8 cellular contexts compared by ENCODE assay signal in genomic region chr19:33080761-33081681, GRCh38. TPM values are rescaled to one million over a fixed set of nuclear protein-coding genes. Genes with fewer than 3 reads are reported as not detected.
DNase-seq lines count a peak whose midpoint lies in the region; ATAC-seq and TF ChIP-seq lines count a peak whose summit lies in the region.

Gene GPATCH1 (plus strand): TSS chr19:33081181. CDS start chr19:33081194, 13 bp downstream.

- H3K9me3 Mint-ChIP-seq in activated T-helper 1 cell treated with anti-CD3 and anti-CD28 coated beads, Interleukin-12 subunit alpha, Interleukin-12 subunit beta, Interleukin-2, Interleukin-4 antibody, amounts not matched to agents 30 ng/mL and 10 ng/mL and 1 ng/mL, durations not matched to agents 14 hours and 24 hours and 36 hours: no peaks in the 10 kb centered on the region
- H3K9me3 Mint-ChIP-seq in naive thymus-derived CD4-positive, alpha-beta T cell: peaks cover 0 to 2% (median 0%) of the 10 kb centered on the region in 11 donors
- H3K9me3 Mint-ChIP-seq in stimulated activated memory B cell treated with anti-CD40 and anti-IgM and Interleukin-4, amounts not matched to agents 10 μg/mL and 1 μg/mL and 100 μg/mL, for 72 hours: no peaks in the 10 kb centered on the region

- CTCF ChIA-PET in naive thymus-derived CD4-positive, alpha-beta T cell (lab: Charles Lee): interaction anchor here (0.6 kb wide), 1 partner anchor 1619 kb away, joined by 3 read pairs; no protein-coding TSS in a partner anchor

- H3K27me3 ChIP-seq in fibroblast of lung (ENCODE audit: control insufficient read depth, insufficient read depth, low read length): no peaks in the 10 kb centered on the region
- H3K27me3 ChIP-seq in naive thymus-derived CD4-positive, alpha-beta T cell (ENCODE audit: control insufficient read depth in 2 of 2, insufficient read depth in 2 of 2, low read length in 2 of 2): no peaks in the 10 kb centered on the region

- H3K9me3 ChIP-seq in fibroblast of lung (ENCODE audit: control insufficient read depth, insufficient read depth, low read depth, low read length): no peaks in the 10 kb centered on the region
- no peaks in the 10 kb centered on the region for H3K9me3 ChIP-seq in naive thymus-derived CD4-positive, alpha-beta T cell (ENCODE audit: control insufficient read depth in 2 of 3, low read length in 3 of 3)

- H3K9ac ChIP-seq in fibroblast of lung (ENCODE audit: insufficient read depth, low read length): peak within 1 kb of the TSS; percentile 87

- DNase-seq in DMS53 (lab: John Stamatoyannopoulos, UW) (peak; percentile 98), KBM-7 (peak; percentile 82), RKO (ENCODE audit: low spot score) (peak; percentile 87), fibroblast of lung (ENCODE audit: low read depth in 2 of 2) (peak; percentile 78 to 86)
- DNase-seq in activated T-helper 1 cell treated with anti-CD3 and anti-CD28 coated beads, Interleukin-12 subunit alpha, Interleukin-12 subunit beta, Interleukin-2, Interleukin-4 antibody, amounts not matched to agents 30 ng/mL and 10 ng/mL and 1 ng/mL, durations not matched to agents 14 hours and 24 hours and 36 hours (ENCODE audit: low spot score): peak; percentile 85
- peak; percentile 79 to 92 (median 85) for DNase-seq in naive thymus-derived CD4-positive, alpha-beta T cell

- in situ Hi-C loops in KBM-7 (cut with MboI; ENCODE audit: low pct_unique_long_range_greater_than_20kb, low sequenced_read_pairs): no loop called here

- intact Hi-C loops in activated T-helper 1 cell treated with anti-CD3 and anti-CD28 coated beads, Interleukin-12 subunit alpha, Interleukin-12 subunit beta, Interleukin-2, Interleukin-4 antibody, amounts not matched to agents 30 ng/mL and 10 ng/mL and 1 ng/mL, durations not matched to agents 14 hours and 24 hours and 36 hours (cut with micrococcal nuclease): loop anchor here (1.0 to 2.0 kb wide), 6 partner anchors 17 to 500 kb away; partner anchors contain the start of genes ANKRD27, FAAP24, NUDT19 and PDCD5
- intact Hi-C loops in naive thymus-derived CD4-positive, alpha-beta T cell (cut with micrococcal nuclease): loop anchor here (1.0 to 10.0 kb wide), 10 partner anchors 95 to 676 kb away; partner anchors contain the start of genes FAAP24 (in 2 of the 2), ANKRD27 (in 1 of the 2), CEBPG (in 1 of the 2) and DPY19L3 (in 1 of the 2)

- no peaks in the 10 kb centered on the region for H3K27me3 Mint-ChIP-seq in activated T-helper 1 cell treated with anti-CD3 and anti-CD28 coated beads, Interleukin-12 subunit alpha, Interleukin-12 subunit beta, Interleukin-2, Interleukin-4 antibody, amounts not matched to agents 30 ng/mL and 10 ng/mL and 1 ng/mL, durations not matched to agents 14 hours and 24 hours and 36 hours (ENCODE audit: insufficient read depth)
- H3K27me3 Mint-ChIP-seq in naive thymus-derived CD4-positive, alpha-beta T cell: no peaks in the 10 kb centered on the region
- no peaks in the 10 kb centered on the region for H3K27me3 Mint-ChIP-seq in stimulated activated memory B cell treated with anti-CD40 and anti-IgM and Interleukin-4, amounts not matched to agents 10 μg/mL and 1 μg/mL and 100 μg/mL, for 72 hours

- H3K27ac Mint-ChIP-seq in activated T-helper 1 cell treated with anti-CD3 and anti-CD28 coated beads, Interleukin-12 subunit alpha, Interleukin-12 subunit beta, Interleukin-2, Interleukin-4 antibody, amounts not matched to agents 30 ng/mL and 10 ng/mL and 1 ng/mL, durations not matched to agents 14 hours and 24 hours and 36 hours: peak within 1 kb of the TSS; percentile 90
- peak within 1 kb of the TSS; percentile 89 to 99 (median 94) for H3K27ac Mint-ChIP-seq in naive thymus-derived CD4-positive, alpha-beta T cell
- H3K27ac Mint-ChIP-seq in stimulated activated memory B cell treated with anti-CD40 and anti-IgM and Interleukin-4, amounts not matched to agents 10 μg/mL and 1 μg/mL and 100 μg/mL, for 72 hours: peak within 1 kb of the TSS; percentile 88

- peak within 1 kb of the TSS; percentile 98 for H3K4me3 Mint-ChIP-seq in activated T-helper 1 cell treated with anti-CD3 and anti-CD28 coated beads, Interleukin-12 subunit alpha, Interleukin-12 subunit beta, Interleukin-2, Interleukin-4 antibody, amounts not matched to agents 30 ng/mL and 10 ng/mL and 1 ng/mL, durations not matched to agents 14 hours and 24 hours and 36 hours
- H3K4me3 Mint-ChIP-seq in naive thymus-derived CD4-positive, alpha-beta T cell: peak within 1 kb of the TSS; percentile 92 to 99 (median 94)
- peak within 1 kb of the TSS; percentile 93 for H3K4me3 Mint-ChIP-seq in stimulated activated memory B cell treated with anti-CD40 and anti-IgM and Interleukin-4, amounts not matched to agents 10 μg/mL and 1 μg/mL and 100 μg/mL, for 72 hours

- H3K4me3 ChIP-seq in fibroblast of lung (replicated peaks in 1 of 4; ENCODE audit: control extremely low read depth in 1 of 4, insufficient read depth in 1 of 4, low read depth in 3 of 4, low read length in 4 of 4): peak within 1 kb of the TSS; percentile 78 to 97 (median 95)
- H3K4me3 ChIP-seq in naive thymus-derived CD4-positive, alpha-beta T cell (ENCODE audit: low read length): peak within 1 kb of the TSS; percentile 98

- peaks cover 9% of the 10 kb centered on the region for H3K4me1 ChIP-seq in fibroblast of lung (ENCODE audit: control insufficient read depth, extremely low read depth, insufficient read depth, low read length)
- H3K4me1 ChIP-seq in naive thymus-derived CD4-positive, alpha-beta T cell (ENCODE audit: control insufficient read depth in 2 of 2, insufficient read depth in 2 of 2, low read length in 2 of 2): peaks cover 10 to 11% of the 10 kb centered on the region in 2 donors

- peak within 1 kb of the TSS; percentile 96 for H3K4me2 ChIP-seq in fibroblast of lung (ENCODE audit: extremely low read depth, insufficient read depth, low read length)

- peaks cover 14% of the 10 kb centered on the region for H3K79me2 ChIP-seq in fibroblast of lung (ENCODE audit: control insufficient read depth, insufficient read depth, low read length)

- POLR2A ChIA-PET in naive thymus-derived CD4-positive, alpha-beta T cell (lab: Charles Lee): interaction anchor here (0.9 to 1.8 kb wide), 4 partner anchors 96 to 500 kb away, joined by 3 to 8 read pairs (median 4); partner anchors contain the start of genes CEP89, FAAP24 and PDCD5

- no peak for TF ChIP-seq CTCF in fibroblast of lung (conservative IDR thresholded peaks at IDR 0.05 in 1 of 2, IDR thresholded peaks at IDR 0.05 in 1 of 2; ENCODE audit: low read depth in 1 of 2, low read length in 2 of 2)

- H3K27ac ChIP-seq in fibroblast of lung (ENCODE audit: insufficient read depth, low read length): peak within 1 kb of the TSS; percentile 80
- peak within 1 kb of the TSS; percentile 84 for H3K27ac ChIP-seq in naive thymus-derived CD4-positive, alpha-beta T cell (ENCODE audit: low read depth, low read length)

- H2AFZ ChIP-seq in fibroblast of lung (ENCODE audit: low read length): peak within 1 kb of the TSS; percentile 95

- no peaks in the 10 kb centered on the region for H3K36me3 ChIP-seq in fibroblast of lung (ENCODE audit: control insufficient read depth, insufficient read depth, low read length)
- H3K36me3 ChIP-seq in naive thymus-derived CD4-positive, alpha-beta T cell (ENCODE audit: control insufficient read depth in 2 of 3, insufficient read depth in 3 of 3, low read length in 3 of 3): peaks cover 0 to 7% (median 0%) of the 10 kb centered on the region in 3 experiments

- ATAC-seq in GM21619 (IDR thresholded peaks at IDR 0.05; ENCODE audit: unreplicated experiment): peak; percentile 75
- ATAC-seq in naive thymus-derived CD4-positive, alpha-beta T cell: peak; percentile 99
- ATAC-seq in stimulated activated memory B cell treated with anti-CD40 and anti-IgM and Interleukin-4, amounts not matched to agents 10 μg/mL and 1 μg/mL and 100 μg/mL, for 72 hours: peak; percentile 94

- peaks cover 31% of the 10 kb centered on the region for H3K4me1 Mint-ChIP-seq in activated T-helper 1 cell treated with anti-CD3 and anti-CD28 coated beads, Interleukin-12 subunit alpha, Interleukin-12 subunit beta, Interleukin-2, Interleukin-4 antibody, amounts not matched to agents 30 ng/mL and 10 ng/mL and 1 ng/mL, durations not matched to agents 14 hours and 24 hours and 36 hours (ENCODE audit: low read depth)
- peaks cover 20 to 39% (median 30%) of the 10 kb centered on the region in 7 donors for H3K4me1 Mint-ChIP-seq in naive thymus-derived CD4-positive, alpha-beta T cell
- peaks cover 26% of the 10 kb centered on the region for H3K4me1 Mint-ChIP-seq in stimulated activated memory B cell treated with anti-CD40 and anti-IgM and Interleukin-4, amounts not matched to agents 10 μg/mL and 1 μg/mL and 100 μg/mL, for 72 hours

- H4K20me1 ChIP-seq in fibroblast of lung (ENCODE audit: control insufficient read depth, extremely low read depth, insufficient read depth, low read length): no peaks in the 10 kb centered on the region

- H3K36me3 Mint-ChIP-seq in activated T-helper 1 cell treated with anti-CD3 and anti-CD28 coated beads, Interleukin-12 subunit alpha, Interleukin-12 subunit beta, Interleukin-2, Interleukin-4 antibody, amounts not matched to agents 30 ng/mL and 10 ng/mL and 1 ng/mL, durations not matched to agents 14 hours and 24 hours and 36 hours (ENCODE audit: low read depth): peaks cover 5% of the 10 kb centered on the region
- H3K36me3 Mint-ChIP-seq in naive thymus-derived CD4-positive, alpha-beta T cell: peaks cover 0 to 3% (median 0%) of the 10 kb centered on the region in 5 donors
- H3K36me3 Mint-ChIP-seq in stimulated activated memory B cell treated with anti-CD40 and anti-IgM and Interleukin-4, amounts not matched to agents 10 μg/mL and 1 μg/mL and 100 μg/mL, for 72 hours: no peaks in the 10 kb centered on the region

RNA-seq across cellular contexts. Expression of gene GPATCH1, which starts in this region (rescaled TPM):
- total RNA-seq in activated T-helper 1 cell treated with anti-CD3 and anti-CD28 coated beads, Interleukin-12 subunit alpha, Interleukin-12 subunit beta, Interleukin-2, Interleukin-4 antibody, amounts not matched to agents 30 ng/mL and 10 ng/mL and 1 ng/mL, durations not matched to agents 14 hours and 24 hours and 36 hours: 11.1 and 13.5 TPM in 2 replicates
- total RNA-seq in fibroblast of lung: 6.3 and 8.0 TPM in 2 replicates
- polyA plus RNA-seq in fibroblast of lung: 5.4 and 5.6 TPM in 2 replicates
- polyA plus RNA-seq in fibroblast of lung (2012): 4.1 and 4.7 TPM in 2 replicates
- polyA minus RNA-seq in fibroblast of lung (ENCODE audit: low replicate concordance): 1.1 and 9.9 TPM in 2 replicates
- 10 to 100 TPM; 11.2 to 20.0 (median 14.4) TPM for total RNA-seq in naive thymus-derived CD4-positive, alpha-beta T cell
- polyA plus RNA-seq in naive thymus-derived CD4-positive, alpha-beta T cell: 10 to 100 TPM in 1 of 2 donors, 1 to 10 TPM in 1; 4.6 to 10.6 TPM

Comparison
In these comparisons a context has a peak if more than half of its experiments do, and no peak if none do; other contexts are left out.
1. Peak in every context shown above with its lines: DNase-seq, ATAC-seq, H3K4me3 ChIP-seq and H3K27ac ChIP-seq.